Comparison of ENCODE assay signal across 25 cellular contexts in genomic region chr3:24202071-24202470, GRCh38.
DNase-seq lines count a peak whose midpoint lies in the region; ATAC-seq and TF ChIP-seq lines count a peak whose summit lies in the region.
"Had no signal": no experiment of that assay in that cellular context is flagged by ENCODE, and none has a peak within 500 bp of the region (broad histone marks: within the 10 kb centered on the region; RNA-seq: fewer than 3 reads in every experiment).

No MANE protein-coding gene starts in this region.

- CTCF ChIA-PET in activated naive CD4-positive, alpha-beta T cell treated with anti-CD3 and anti-CD28 coated beads for 36 hours (lab: Charles Lee): interaction anchor here (0.7 kb wide), 1 partner anchor 10 kb away, joined by 4 read pairs; no protein-coding TSS in a partner anchor

- no peak overlapping the region for H3K4me3 Mint-ChIP-seq in naive thymus-derived CD8-positive, alpha-beta T cell
- H3K4me3 Mint-ChIP-seq in activated naive CD4-positive, alpha-beta T cell treated with anti-CD3 and anti-CD28 coated beads for 36 hours: no peak overlapping the region
- H3K4me3 Mint-ChIP-seq: CD8-positive, alpha-beta T cell; GM23338; IgD-negative memory B cell had no signal

- POLR2A ChIA-PET in naive thymus-derived CD8-positive, alpha-beta T cell (lab: Charles Lee): no interaction called here

- no peak for TF ChIP-seq CTCF in AG09319 (IDR thresholded peaks at IDR 0.05; ENCODE audit: low read depth, low read length)
- no peak for TF ChIP-seq CTCF in fibroblast of mammary gland (conservative IDR thresholded peaks at IDR 0.05; ENCODE audit: control insufficient read depth, insufficient read depth, low read depth, low read length)

- ATAC-seq in naive thymus-derived CD8-positive, alpha-beta T cell: no peak
- ATAC-seq in HG03097 (IDR thresholded peaks at IDR 0.05; ENCODE audit: low FRiP score, unreplicated experiment): no peak
- ATAC-seq: CD8-positive, alpha-beta T cell; GM12878; GM23338; HCT116; Right ventricle myocardium inferior had no signal

- H3K4me1 Mint-ChIP-seq in naive thymus-derived CD8-positive, alpha-beta T cell: no peaks in the 10 kb centered on the region
- no peaks in the 10 kb centered on the region for H3K4me1 Mint-ChIP-seq in activated naive CD4-positive, alpha-beta T cell treated with anti-CD3 and anti-CD28 coated beads for 36 hours (ENCODE audit: low read depth)
- H3K4me1 Mint-ChIP-seq: GM23338, IgD-negative memory B cell had no signal

- H3K9me3 Mint-ChIP-seq in naive thymus-derived CD8-positive, alpha-beta T cell: peaks cover 0 to 8% (median 5%) of the 10 kb centered on the region in 9 donors
- no peaks in the 10 kb centered on the region for H3K9me3 Mint-ChIP-seq in activated naive CD4-positive, alpha-beta T cell treated with anti-CD3 and anti-CD28 coated beads for 36 hours
- H3K9me3 Mint-ChIP-seq: CD8-positive, alpha-beta T cell had no signal

- H3K4me3 ChIP-seq in fibroblast of mammary gland (ENCODE audit: control insufficient read depth, low read depth, low read length): no peak overlapping the region
- H3K4me3 ChIP-seq: GM12878, GM23338, Peyer's patch, SJSA1 had no signal

- peak; percentile 58 for DNase-seq in AG09319 (ENCODE audit: extremely low read depth, low read depth)
- peak; percentile 37 for DNase-seq in EL
- peak; percentile 43 for DNase-seq in RPMI7951 (ENCODE audit: low read depth)
- peak; percentile 76 for DNase-seq in fibroblast of mammary gland (ENCODE audit: low read depth)
- DNase-seq in naive thymus-derived CD8-positive, alpha-beta T cell: no peak
- DNase-seq in DMS153 (lab: John Stamatoyannopoulos, UW): no peak
- DNase-seq in activated naive CD4-positive, alpha-beta T cell treated with anti-CD3 and anti-CD28 coated beads for 36 hours: no peak
- DNase-seq: C1 segment of cervical spinal cord; CD8-positive, alpha-beta T cell; GF-D8; MV-4-11; NCI-H1105 treated with DMSO at 0.1 percent for 48 hours; NCI-H2081; NCI-H2171; NCI-H345; NCI-H524 treated with DMSO at 0.1 percent for 48 hours; Peyer's patch; SW 1271 had no signal

- H3K36me3 Mint-ChIP-seq in naive thymus-derived CD8-positive, alpha-beta T cell: peaks cover 0 to 9% (median 0%) of the 10 kb centered on the region in 3 donors
- H3K36me3 Mint-ChIP-seq in activated naive CD4-positive, alpha-beta T cell treated with anti-CD3 and anti-CD28 coated beads for 36 hours (ENCODE audit: low read depth): no peaks in the 10 kb centered on the region
- H3K36me3 Mint-ChIP-seq: CD8-positive, alpha-beta T cell; IgD-negative memory B cell had no signal

- intact Hi-C loops in activated naive CD4-positive, alpha-beta T cell treated with anti-CD3 and anti-CD28 coated beads for 36 hours (cut with micrococcal nuclease): no loop called here

- peaks cover 9 to 34% (median 16%) of the 10 kb centered on the region in 5 donors for H3K27me3 Mint-ChIP-seq in naive thymus-derived CD8-positive, alpha-beta T cell
- H3K27me3 Mint-ChIP-seq in activated naive CD4-positive, alpha-beta T cell treated with anti-CD3 and anti-CD28 coated beads for 36 hours (ENCODE audit: low read depth): peaks cover 17% of the 10 kb centered on the region

- no peak overlapping the region for H3K27ac Mint-ChIP-seq in naive thymus-derived CD8-positive, alpha-beta T cell
- H3K27ac Mint-ChIP-seq in activated naive CD4-positive, alpha-beta T cell treated with anti-CD3 and anti-CD28 coated beads for 36 hours: no peak overlapping the region
- H3K27ac Mint-ChIP-seq: CD8-positive, alpha-beta T cell; GM23338; IgD-negative memory B cell had no signal

Comparison
In these comparisons a context has a peak if more than half of its experiments do, and no peak if none do; other contexts are left out.
1. DNase-seq: peak in AG09319 (single experiment), EL (single experiment), RPMI7951 (single experiment) and fibroblast of mammary gland (single experiment); none in naive thymus-derived CD8-positive, alpha-beta T cell (0 of 10), DMS153 (single experiment) and activated naive CD4-positive, alpha-beta T cell treated with anti-CD3 and anti-CD28 coated beads for 36 hours (single experiment).